ENCODE assay signal across 1 cellular context in the genomic region with DNA sequence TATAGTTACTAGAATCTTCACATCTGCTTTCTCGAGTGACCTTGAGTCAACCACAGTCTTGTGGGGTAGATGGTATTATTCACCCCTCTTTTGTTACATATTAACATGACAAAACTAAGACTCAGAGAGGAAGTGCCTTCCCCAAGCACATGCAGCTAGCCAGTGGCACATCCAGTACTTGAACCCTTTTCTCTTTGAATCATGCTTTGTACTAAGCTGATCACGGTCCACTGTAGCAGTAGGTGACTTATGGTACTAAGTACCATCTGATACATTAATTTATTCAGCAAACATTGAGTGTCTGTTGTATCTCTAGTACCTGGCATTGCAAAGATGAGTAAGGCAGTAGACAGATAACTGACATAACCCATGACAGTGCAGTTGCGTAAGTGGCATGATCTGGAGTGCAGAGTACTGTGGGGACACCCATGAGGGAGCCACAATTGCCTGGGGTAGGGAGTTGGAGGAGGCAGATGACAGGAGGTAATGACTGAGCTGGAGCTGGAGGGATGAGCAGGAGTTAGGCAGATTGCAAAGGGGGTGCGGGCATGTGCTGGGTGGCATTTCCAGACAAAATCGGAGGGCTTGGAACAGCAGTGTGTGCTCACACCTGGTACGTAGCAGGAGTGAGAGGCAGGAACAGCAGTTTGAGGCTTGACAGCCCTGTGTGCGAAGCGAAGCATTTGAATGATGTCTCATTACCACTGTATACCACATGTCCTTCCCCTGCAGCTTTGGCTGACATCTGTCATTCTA.
TF ChIP-seq lines count a peak whose summit lies in the region.

No MANE protein-coding gene starts in this region.

TF ChIP-seq in IMR-90, 13 proteins besides CTCF, POLR2A, EP300 and RAD21:
- TF ChIP-seq SMC3 (IDR thresholded peaks at IDR 0.05; ENCODE audit: low read depth, low read length): no peak
- no peak for TF ChIP-seq USF2 (IDR thresholded peaks at IDR 0.05; ENCODE audit: low read depth, low read length)
- TF ChIP-seq CEBPB (IDR thresholded peaks at IDR 0.05; ENCODE audit: low read depth, low read length): peak; percentile 81
